22 cellular contexts compared by ENCODE assay signal in genomic region chr13:24086642-24087041, GRCh38.
A peak's percentile ranks its signal among the peaks of the same experiment; 100 is the strongest.
DNase-seq lines count a peak whose midpoint lies in the region; ATAC-seq, FAIRE-seq and TF ChIP-seq lines count a peak whose summit lies in the region.
"Had no signal": no experiment of that assay in that cellular context is flagged by ENCODE, and none has a peak within 500 bp of the region (broad histone marks: within the 10 kb centered on the region; RNA-seq: fewer than 3 reads in every experiment).

No MANE protein-coding gene starts in this region.

- intact Hi-C loops in HepG2 (cut with micrococcal nuclease; ENCODE audit: unreplicated experiment), result no loop called here

- no peak for TF ChIP-seq POLR2A in HepG2 (IDR thresholded peaks at IDR 0.05; ENCODE audit: insufficient read depth in 1 of 2, low read depth in 2 of 2, low read length in 2 of 2)

- in situ Hi-C loops in HepG2 (cut with HindIII; ENCODE audit: extremely low pct_ligation_motif_present, low pct_unique_long_range_greater_than_20kb), result no loop called here

- no peaks in the 10 kb centered on the region for H4K20me1 ChIP-seq in HepG2 (ENCODE audit: insufficient read depth, low read length)

- H3K36me3 ChIP-seq in HepG2 (replicated peaks in 1 of 2; ENCODE audit: control insufficient read depth in 1 of 2, insufficient read depth in 2 of 2, low read length in 2 of 2), result no peaks in the 10 kb centered on the region

- BruUV-seq in HepG2 (replicated peaks; lab: Mats Ljungman, UMichigan), result no TSS peak

- no peak for FAIRE-seq in HepG2 (lab: Jason Lieb, UNC)

- H3K4me3 ChIP-seq in HepG2 (replicated peaks in 1 of 3; ENCODE audit: insufficient read depth in 1 of 3, low read depth in 2 of 3, low read length in 3 of 3), result no peak overlapping the region
- H3K4me3 ChIP-seq: SK-N-MC had no signal

- WGBS in HepG2 (ENCODE audit: low lambda C conversion rate), result 2% methylated on average over 6 of the region's 6 CpGs

- H3K4me1 Mint-ChIP-seq in activated naive CD4-positive, alpha-beta T cell treated with anti-CD3 and anti-CD28 coated beads, Interleukin-2, amount 50 U/mL, for 24 hours, result no peaks in the 10 kb centered on the region
- peaks cover 85% of the 10 kb centered on the region for H3K4me1 Mint-ChIP-seq in neural crest cell
- H3K4me1 Mint-ChIP-seq: CD14-positive monocyte had no signal

- H3K9me3 Mint-ChIP-seq in activated naive CD4-positive, alpha-beta T cell treated with anti-CD3 and anti-CD28 coated beads, Interleukin-2, amount 50 U/mL, for 24 hours, result no peaks in the 10 kb centered on the region
- H3K9me3 Mint-ChIP-seq in neural crest cell, result no peaks in the 10 kb centered on the region
- H3K9me3 Mint-ChIP-seq: CD14-positive monocyte had no signal

- TF ChIP-seq EP300 in HepG2 (IDR thresholded peaks at IDR 0.05; ENCODE audit: low read depth in 2 of 2, low read length in 2 of 2) (no peak), HepG2 (CRISPR knock-in tag; IDR thresholded peaks at IDR 0.05; ENCODE audit: borderline replicate concordance) (no peak)

- H3K27ac ChIP-seq in HepG2 (ENCODE audit: extremely low read length, insufficient read depth, low read length), result no peak overlapping the region
- H3K27ac ChIP-seq: 22Rv1, SK-N-MC had no signal

- TF ChIP-seq CTCF in HepG2 (CRISPR knock-in tag; IDR thresholded peaks at IDR 0.05) (no peak), neural crest cell (conservative IDR thresholded peaks at IDR 0.05) (no peak)

- TF ChIP-seq RAD21 in HepG2 (CRISPR knock-in tag; IDR thresholded peaks at IDR 0.05), result no peak

- no peak overlapping the region for H2AFZ ChIP-seq in HepG2 (ENCODE audit: low read length)

- H3K27me3 ChIP-seq in HepG2 (ENCODE audit: control insufficient read depth in 1 of 2, insufficient read depth in 2 of 2, low read length in 2 of 2), result peaks cover 1 to 30% of the 10 kb centered on the region in 2 experiments; a peak in 2 of 5 replicates

- ATAC-seq in HepG2, result peak; percentile 68

- CTCF ChIA-PET in HepG2 (lab: Yijun Ruan, JAX; ENCODE audit: low intra/inter-chr PET ratio, low total read pairs), result no interaction called here

- POLR2A ChIA-PET in HepG2 (lab: Yijun Ruan, JAX), result no interaction called here

- H3K9ac ChIP-seq in HepG2 (ENCODE audit: insufficient read depth, low read depth, low read length), result no peak overlapping the region

- no peaks in the 10 kb centered on the region for H3K79me2 ChIP-seq in HepG2 (ENCODE audit: insufficient read depth, low read length)

- peak overlapping the region; percentile 10 for H3K27ac Mint-ChIP-seq in activated naive CD4-positive, alpha-beta T cell treated with anti-CD3 and anti-CD28 coated beads, Interleukin-2, amount 50 U/mL, for 24 hours
- peak overlapping the region; percentile 97 for H3K27ac Mint-ChIP-seq in neural crest cell (ENCODE audit: unreplicated experiment)

- no peaks in the 10 kb centered on the region for H3K36me3 Mint-ChIP-seq in activated naive CD4-positive, alpha-beta T cell treated with anti-CD3 and anti-CD28 coated beads, Interleukin-2, amount 50 U/mL, for 24 hours
- H3K36me3 Mint-ChIP-seq in neural crest cell (ENCODE audit: low read depth), result no peaks in the 10 kb centered on the region
- H3K36me3 Mint-ChIP-seq: CD14-positive monocyte had no signal

- peak overlapping the region; percentile 24; the same call in 1 of the 2 replicates for H3K4me2 ChIP-seq in HepG2 (ENCODE audit: low read depth, low read length)

- no peaks in the 10 kb centered on the region for H3K27me3 Mint-ChIP-seq in activated naive CD4-positive, alpha-beta T cell treated with anti-CD3 and anti-CD28 coated beads, Interleukin-2, amount 50 U/mL, for 24 hours
- no peaks in the 10 kb centered on the region for H3K27me3 Mint-ChIP-seq in neural crest cell (ENCODE audit: low read depth)

- H3K4me3 Mint-ChIP-seq in activated naive CD4-positive, alpha-beta T cell treated with anti-CD3 and anti-CD28 coated beads, Interleukin-2, amount 50 U/mL, for 24 hours, result no peak overlapping the region
- H3K4me3 Mint-ChIP-seq in neural crest cell, result peak overlapping the region; percentile 25
- H3K4me3 Mint-ChIP-seq: CD14-positive monocyte had no signal

- no peaks in the 10 kb centered on the region for H3K9me3 ChIP-seq in HepG2 (ENCODE audit: low read length)

- DNase-seq in activated naive CD4-positive, alpha-beta T cell treated with anti-CD3 and anti-CD28 coated beads, Interleukin-2, amount 50 U/mL, for 16 hours, result no peak
- no peak for DNase-seq in HepG2 (ENCODE audit: low spot score)
- no peak for DNase-seq in neural crest cell (ENCODE audit: low read depth, low spot score)
- no peak for DNase-seq in cerebellar cortex (ENCODE audit: low spot score)
- DNase-seq in mucosa of gallbladder (ENCODE audit: low spot score), result no peak
- DNase-seq in NCI-H446 (lab: John Stamatoyannopoulos, UW), result no peak
- DNase-seq in COLO668 (lab: John Stamatoyannopoulos, UW; ENCODE audit: unreplicated experiment), result no peak
- DNase-seq: COR-L47; GDM1; GOT3; KBM-7; NCI-H1105; NCI-H1694; NCI-H2081 treated with DMSO at 0.1 percent for 48 hours; NCI-H510A; NCI-H748 treated with DMSO at 0.1 percent for 48 hours; NK-92 treated with Interleukin-12 subunit alpha and Interleukin-12 subunit beta, amount 100 ng/mL, for 24 hours; Right ventricle myocardium superior had no signal

- H3K4me1 ChIP-seq in HepG2 (ENCODE audit: insufficient read depth, low read length), result peaks cover 32% of the 10 kb centered on the region

TF ChIP-seq in HepG2, 621 proteins besides CTCF, POLR2A, EP300 and RAD21:
- TF ChIP-seq FOXA1 (IDR thresholded peaks at IDR 0.05) (no peak), FOXA1 (CRISPR knock-in tag; IDR thresholded peaks at IDR 0.05) (0 out of 2 replicates have a peak, but pooled peaks have one; percentile 20), CBFB (CRISPR knock-in tag; IDR thresholded peaks at IDR 0.05) (no peak), IKZF1 (IDR thresholded peaks at IDR 0.05) (no peak), PBX3 (CRISPR knock-in tag; IDR thresholded peaks at IDR 0.05; ENCODE audit: borderline replicate concordance) (no peak), SP5 (CRISPR knock-in tag; IDR thresholded peaks at IDR 0.05; ENCODE audit: borderline replicate concordance, low read depth) (no peak), ZNF891 (CRISPR knock-in tag; IDR thresholded peaks at IDR 0.05) (no peak)
TF ChIP-seq in HepG2: peak in this region for 1.
